ENCODE assay signal across 18 cellular contexts in the genomic region with DNA sequence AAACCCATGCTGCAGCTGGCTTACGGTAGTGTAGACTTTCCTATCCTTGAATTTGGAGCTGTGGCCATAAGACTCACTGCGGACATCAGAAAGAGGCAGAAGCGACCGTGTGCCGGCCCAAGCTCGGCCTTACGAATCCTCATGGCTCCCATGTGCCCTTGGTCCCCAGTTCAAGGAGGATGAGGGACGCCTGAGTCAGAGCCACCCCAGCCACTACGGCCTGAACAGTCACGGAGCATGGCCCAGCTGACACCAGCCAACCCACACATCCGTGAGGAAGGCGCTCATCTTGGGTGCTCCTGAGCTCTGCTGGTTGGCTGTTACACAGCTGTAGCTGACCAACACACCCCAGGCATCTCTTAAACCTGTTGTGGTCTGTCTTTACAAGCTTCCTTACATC.
"Had no signal": no experiment of that assay in that cellular context is flagged by ENCODE, and none has a peak within 500 bp of the region (broad histone marks: within the 10 kb centered on the region; RNA-seq: fewer than 3 reads in every experiment).

No MANE protein-coding gene starts in this region.

- H3K9me3 ChIP-seq: esophagus squamous epithelium, right atrium auricular region, suprapubic skin, thyroid gland, uterus had no signal

- H3K4me3 ChIP-seq: esophagus squamous epithelium, left ventricle myocardium inferior, lung, right atrium auricular region, suprapubic skin, thyroid gland, uterus had no signal

- H3K27me3 ChIP-seq: esophagus squamous epithelium, foreskin keratinocyte, right atrium auricular region, suprapubic skin, thyroid gland, uterus had no signal

- H3K36me3 ChIP-seq: uterus had no signal

- FAIRE-seq: colon, keratinocyte, small intestine had no signal

- H3K27ac ChIP-seq: foreskin keratinocyte, left ventricle myocardium inferior, right atrium auricular region, suprapubic skin, thyroid gland, uterus had no signal

- ATAC-seq: foreskin keratinocyte, left cardiac atrium had no signal

- DNase-seq: esophagus squamous epithelium; foreskin keratinocyte; immature natural killer cell; left cardiac atrium; left ventricle myocardium inferior; mesendoderm; naive B cell; posterior cingulate gyrus; small intestine; stimulated activated CD4-positive, alpha-beta T cell treated with anti-CD3 and anti-CD28 coated beads, Interleukin-12 subunit alpha, Interleukin-12 subunit beta, amount 100 ng/mL, for 4 hours; stimulated activated naive CD4-positive, alpha-beta T cell treated with Interleukin-2 at 50 U/mL for 16 hours; thyroid gland; uterus had no signal

- H3K4me1 ChIP-seq: foreskin keratinocyte, suprapubic skin, uterus had no signal
